23 cellular contexts compared by ENCODE assay signal in the genomic region with DNA sequence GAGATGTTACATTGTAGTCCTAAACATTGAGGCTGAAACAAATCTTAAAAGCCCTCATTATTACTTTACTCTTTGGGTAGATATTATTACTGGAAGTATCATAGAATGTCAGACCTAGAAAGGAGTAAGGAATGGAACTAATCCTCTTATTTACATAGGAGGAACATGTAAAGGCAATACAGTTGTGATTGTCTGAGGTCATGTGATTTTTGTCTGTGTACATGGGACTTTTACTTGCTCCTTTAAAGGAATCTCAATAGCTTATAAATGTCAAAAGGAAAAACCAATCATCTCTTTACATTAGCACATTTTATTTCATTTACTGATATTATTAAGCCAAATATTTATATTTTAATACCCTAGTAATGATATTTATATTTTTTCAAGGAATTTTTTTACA.
"Had no signal": no experiment of that assay in that cellular context is flagged by ENCODE, and none has a peak within 500 bp of the region (broad histone marks: within the 10 kb centered on the region; RNA-seq: fewer than 3 reads in every experiment).

No MANE protein-coding gene starts in this region.

- H3K27me3 ChIP-seq: neural progenitor cell, ovary, right lobe of liver, sigmoid colon, stomach, thyroid gland, tibial nerve, upper lobe of right lung, uterus had no signal

- H3K36me3 ChIP-seq: neural progenitor cell, ovary, right lobe of liver, sigmoid colon, stomach, thoracic aorta, thyroid gland, tibial nerve, upper lobe of right lung had no signal

- FAIRE-seq: small intestine had no signal

- DNase-seq: natural killer cell; occipital lobe; ovary; posterior cingulate gyrus; psoas muscle; right cardiac atrium; right lobe of liver; sigmoid colon; small intestine; stimulated activated CD4-positive, alpha-beta T cell treated with anti-CD3 and anti-CD28 coated beads, Interleukin-15, amount 100 ng/mL, for 24 hours; stimulated activated CD4-positive, alpha-beta T cell treated with anti-CD3 and anti-CD28 coated beads, Interleukin-2, amount 100 ng/mL, for 24 hours; stimulated activated CD4-positive, alpha-beta T cell treated with anti-CD3 and anti-CD28 coated beads, Interleukin-2, amount 100 ng/mL, for 48 hours; stimulated activated CD4-positive, alpha-beta T cell treated with anti-CD3 and anti-CD28 coated beads, Interleukin-4, amount 100 ng/mL, for 24 hours; stimulated activated naive B cell treated with anti-CD40 and anti-IgM and Interleukin-4, amounts not matched to agents 10 μg/mL and 1 μg/mL and 100 μg/mL, for 72 hours; stimulated activated naive CD4-positive, alpha-beta T cell treated with Interleukin-2 at 50 U/mL for 16 hours; stomach; thyroid gland; trophoblast cell; upper lobe of right lung; uterus had no signal

- H3K4me3 ChIP-seq: neural progenitor cell, ovary, psoas muscle, right lobe of liver, sigmoid colon, stomach, thoracic aorta, thyroid gland, tibial nerve, upper lobe of right lung, uterus had no signal
